30 cellular contexts compared by ENCODE assay signal in genomic region chr1:111414756-111415155, GRCh38. TPM values are rescaled to one million over a fixed set of nuclear protein-coding genes. Genes with fewer than 3 reads are reported as not detected.
"Had no signal": no experiment of that assay in that cellular context is flagged by ENCODE, and none has a peak within 500 bp of the region (broad histone marks: within the 10 kb centered on the region; RNA-seq: fewer than 3 reads in every experiment).

No MANE protein-coding gene starts in this region.

- FAIRE-seq: colon, endometrium, endothelial cell of umbilical vein, frontal cortex had no signal

- H3K36me3 ChIP-seq: colonic mucosa, heart left ventricle had no signal

- H3K4me3 ChIP-seq: colonic mucosa, coronary artery, dorsolateral prefrontal cortex, esophagus muscularis mucosa, esophagus squamous epithelium, gastrocnemius medialis, gastroesophageal sphincter, heart left ventricle, heart right ventricle had no signal

- DNase-seq: colonic mucosa; cortex of kidney; dermis blood vessel endothelial cell; dorsolateral prefrontal cortex; effector CD4-positive, alpha-beta T cell; effector CD8-positive, alpha-beta T cell; effector memory CD4-positive, alpha-beta T cell; effector memory CD8-positive, alpha-beta T cell; endodermal cell; erythroblast; esophagus squamous epithelium; foreskin fibroblast; foreskin keratinocyte; foreskin melanocyte; gastrocnemius medialis; glutamatergic neuron; head of caudate nucleus; heart left ventricle; heart right ventricle had no signal

- H3K9me3 ChIP-seq: colonic mucosa, esophagus muscularis mucosa, esophagus squamous epithelium, gastrocnemius medialis, gastroesophageal sphincter, heart left ventricle, heart right ventricle had no signal

- ATAC-seq: effector memory CD8-positive, alpha-beta T cell; esophagus mucosa; foreskin keratinocyte; gastrocnemius medialis; gastroesophageal sphincter; heart left ventricle; heart right ventricle had no signal

- H3K27ac ChIP-seq: colonic mucosa, coronary artery, dorsolateral prefrontal cortex, epithelial cell of prostate, esophagus muscularis mucosa, esophagus squamous epithelium, foreskin keratinocyte, gastrocnemius medialis, gastroesophageal sphincter, heart left ventricle, heart right ventricle had no signal

- H3K27me3 ChIP-seq: colonic mucosa, dorsolateral prefrontal cortex, esophagus muscularis mucosa, esophagus squamous epithelium, gastrocnemius medialis, gastroesophageal sphincter, heart left ventricle, heart right ventricle had no signal

- H3K4me1 ChIP-seq: colonic mucosa, esophagus squamous epithelium, foreskin keratinocyte, gastrocnemius medialis, heart left ventricle, heart right ventricle had no signal

RNA-seq across cellular contexts. Expression of gene C1orf162, which starts 59.0 kb away (rescaled TPM):
- total RNA-seq: epithelial cell of proximal tubule, glomerular endothelial cell had no signal
